ENCODE assay signal across 17 cellular contexts in genomic region chr17:31427684-31428083, GRCh38. TPM values are rescaled to one million over a fixed set of nuclear protein-coding genes. Genes with fewer than 3 reads are reported as not detected.
DNase-seq lines count a peak whose midpoint lies in the region; ATAC-seq and TF ChIP-seq lines count a peak whose summit lies in the region.
"Had no signal": no experiment of that assay in that cellular context is flagged by ENCODE, and none has a peak within 500 bp of the region (broad histone marks: within the 10 kb centered on the region; RNA-seq: fewer than 3 reads in every experiment).

No MANE protein-coding gene starts in this region.

- no peak overlapping the region for H3K4me3 Mint-ChIP-seq in endodermal cell
- H3K4me3 Mint-ChIP-seq: CD4-positive, alpha-beta T cell had no signal

- TF ChIP-seq POLR2A in thyroid gland (IDR thresholded peaks at IDR 0.05) (no peak), breast epithelium (IDR thresholded peaks at IDR 0.05) (no peak)

- H3K27me3 Mint-ChIP-seq in endodermal cell (ENCODE audit: insufficient read depth): peaks cover 5% of the 10 kb centered on the region

- no peak overlapping the region for H3K4me2 ChIP-seq in PC-3 (ENCODE audit: low read length)
- no peak overlapping the region for H3K4me2 ChIP-seq in MM.1S (ENCODE audit: low read depth, low read length)

- peaks cover 0 to 36% (median 26%) of the 10 kb centered on the region in 7 donors for H3K27me3 ChIP-seq in heart right ventricle
- H3K27me3 ChIP-seq in PC-3 (ENCODE audit: low read length): no peaks in the 10 kb centered on the region
- H3K27me3 ChIP-seq in endodermal cell (ENCODE audit: control insufficient read depth, insufficient read depth, low read length, poor library complexity, severe bottlenecking): no peaks in the 10 kb centered on the region
- H3K27me3 ChIP-seq in thyroid gland: no peaks in the 10 kb centered on the region
- no peaks in the 10 kb centered on the region for H3K27me3 ChIP-seq in MM.1S (replicated peaks; ENCODE audit: insufficient read depth, low read length)
- peaks cover 0 to 12% of the 10 kb centered on the region in 2 donors for H3K27me3 ChIP-seq in breast epithelium

- H3K4me1 Mint-ChIP-seq in endodermal cell: peaks cover 17% of the 10 kb centered on the region

- H3K4me1 ChIP-seq in heart right ventricle (peaks cover 2 to 18% (median 10%) of the 10 kb centered on the region in 9 donors), PC-3 (ENCODE audit: insufficient read depth, low read length) (no peaks in the 10 kb centered on the region), endodermal cell (ENCODE audit: control insufficient read depth, insufficient read depth, low read length) (peaks cover 9% of the 10 kb centered on the region), thyroid gland (peaks cover 13 to 22% of the 10 kb centered on the region in 2 donors), MM.1S (ENCODE audit: low read length) (peaks cover 3% of the 10 kb centered on the region; the same call in 1 of the 2 replicates), breast epithelium (no peaks in the 10 kb centered on the region)

- peaks cover 0 to 12% (median 0%) of the 10 kb centered on the region in 11 donors for H3K9me3 ChIP-seq in heart right ventricle
- H3K9me3 ChIP-seq in PC-3 (ENCODE audit: low read length): no peaks in the 10 kb centered on the region
- H3K9me3 ChIP-seq in endodermal cell (ENCODE audit: control insufficient read depth, low read length): no peaks in the 10 kb centered on the region
- H3K9me3 ChIP-seq in thyroid gland: no peaks in the 10 kb centered on the region
- H3K9me3 ChIP-seq in MM.1S (replicated peaks; ENCODE audit: insufficient read depth, low read length): no peaks in the 10 kb centered on the region
- peaks cover 0 to 7% of the 10 kb centered on the region in 2 donors for H3K9me3 ChIP-seq in breast epithelium

- H2AFZ ChIP-seq in PC-3 (ENCODE audit: low read length): no peak overlapping the region
- H2AFZ ChIP-seq in MM.1S (ENCODE audit: low read length): no peak overlapping the region

- ATAC-seq in heart right ventricle (peak in 6 of 8 donors; percentile 6 to 64 (median 33)), PC-3 (no peak), esophagus mucosa (no peak)
- ATAC-seq: K562 had no signal

- no peak overlapping the region for H3K27ac Mint-ChIP-seq in endodermal cell
- H3K27ac Mint-ChIP-seq: CD4-positive, alpha-beta T cell had no signal

- DNase-seq in heart right ventricle (no peak), cardiac septum (ENCODE audit: low spot score) (no peak), PC-3 (peak; percentile 4), endodermal cell (peak; percentile 41), thyroid gland (peak; percentile 37 to 60), MM.1S (no peak), breast epithelium (ENCODE audit: low spot score in 2 of 2) (no peak)
- DNase-seq: AML-193; CD4-positive, alpha-beta T cell; DMS79; GDM1; GOT3; NCI-H187 treated with DMSO at 0.1 percent for 48 hours; NCI-H446 treated with DMSO at 0.1 percent for 48 hours; NCI-H82 had no signal

- H3K27ac ChIP-seq in heart right ventricle (no peak overlapping the region), PC-3 (ENCODE audit: low read length) (no peak overlapping the region), endodermal cell (ENCODE audit: low read depth, low read length) (no peak overlapping the region), thyroid gland (peak overlapping the region in 1 of 3 donors; percentile 29), MM.1S (ENCODE audit: low read length) (no peak overlapping the region), breast epithelium (no peak overlapping the region)

- H3K36me3 ChIP-seq in heart right ventricle (no peaks in the 10 kb centered on the region), PC-3 (ENCODE audit: low read depth, low read length) (no peaks in the 10 kb centered on the region), endodermal cell (ENCODE audit: control insufficient read depth, insufficient read depth, low read length) (no peaks in the 10 kb centered on the region), thyroid gland (no peaks in the 10 kb centered on the region), MM.1S (replicated peaks; ENCODE audit: insufficient read depth, low read length) (no peaks in the 10 kb centered on the region), breast epithelium (no peaks in the 10 kb centered on the region)

- H3K9ac ChIP-seq in PC-3 (ENCODE audit: low read length) (no peak overlapping the region), endodermal cell (ENCODE audit: extremely low read depth, low read length, poor library complexity, severe bottlenecking) (no peak overlapping the region), MM.1S (ENCODE audit: low read length) (no peak overlapping the region)

- TF ChIP-seq CTCF in heart right ventricle (IDR thresholded peaks at IDR 0.05) (no peak), PC-3 (conservative IDR thresholded peaks at IDR 0.05; ENCODE audit: low read depth, low read length) (no peak), endodermal cell (conservative IDR thresholded peaks at IDR 0.05) (no peak), thyroid gland (IDR thresholded peaks at IDR 0.05) (peak in 2 of 6 experiments; percentile 11 to 20), MM.1S (IDR thresholded peaks at IDR 0.05; ENCODE audit: low read length) (no peak), breast epithelium (IDR thresholded peaks at IDR 0.05) (no peak)

- H3F3A ChIP-seq in PC-3 (ENCODE audit: low read length, unreplicated experiment) (no peaks in the 10 kb centered on the region), MM.1S (ENCODE audit: insufficient read depth, low read length) (no peaks in the 10 kb centered on the region)

- H4K20me1 ChIP-seq in PC-3 (ENCODE audit: low read length) (no peaks in the 10 kb centered on the region), MM.1S (ENCODE audit: insufficient read depth, low read length) (no peaks in the 10 kb centered on the region)

- H3K9me2 ChIP-seq in PC-3 (replicated peaks; ENCODE audit: low read length) (no peaks in the 10 kb centered on the region), MM.1S (replicated peaks; ENCODE audit: insufficient read depth, low read length) (no peaks in the 10 kb centered on the region)

- H3K9me3 Mint-ChIP-seq in endodermal cell: no peaks in the 10 kb centered on the region
- H3K9me3 Mint-ChIP-seq: CD4-positive, alpha-beta T cell had no signal

- H3K4me3 ChIP-seq in heart right ventricle (no peak overlapping the region), PC-3 (ENCODE audit: low read length) (no peak overlapping the region), endodermal cell (ENCODE audit: low read length) (no peak overlapping the region), thyroid gland (replicated peaks in 1 of 3) (no peak overlapping the region), MM.1S (ENCODE audit: low read length) (no peak overlapping the region), breast epithelium (no peak overlapping the region)
- H3K4me3 ChIP-seq: K562 had no signal

- H3K79me2 ChIP-seq in PC-3 (ENCODE audit: low read length) (no peaks in the 10 kb centered on the region), MM.1S (ENCODE audit: low read length) (no peaks in the 10 kb centered on the region)

- intact Hi-C loops in heart right ventricle (cut with DNase I): no loop called here
- intact Hi-C loops in cardiac septum (cut with DNase I): no loop called here
- intact Hi-C loops in PC-3 (cut with micrococcal nuclease): no loop called here
- intact Hi-C loops in thyroid gland (cut with DNase I): no loop called here
- intact Hi-C loops in breast epithelium (cut with DNase I; ENCODE audit: low total_unique reads): no loop called here

- no peaks in the 10 kb centered on the region for H3K36me3 Mint-ChIP-seq in endodermal cell (ENCODE audit: low read depth)

- 76 to 81% methylated on average over 4 of the region's 4 CpGs for WGBS in heart right ventricle, 2 donors
- WGBS in endodermal cell (ENCODE audit: insufficient coverage in 1 of 2, insufficient read length in 1 of 2), 2 experiments: 80 to 87% methylated on average over 1 to 4 of the region's 4 CpGs
- WGBS in thyroid gland, 2 donors: 83 to 100% methylated on average over 1 to 4 of the region's 4 CpGs

- POLR2A ChIA-PET in PC-3 (lab: Charles Lee; ENCODE audit: unreplicated experiment): no interaction called here

- no TSS peak for BruUV-seq in PC-3 (replicated peaks; lab: Mats Ljungman, UMichigan)

- CTCF ChIA-PET in PC-3 (lab: Charles Lee): no interaction called here

RNA-seq across cellular contexts. Expression of gene RAB11FIP4, which starts 36.2 kb away (rescaled TPM):
- 10 to 100 TPM in 5 of 10 donors, 1 to 10 TPM in 5; 4.8 to 13.9 (median 9.7) TPM for total RNA-seq in heart right ventricle
- polyA plus RNA-seq in heart right ventricle: 1 to 10 TPM; 1.6 to 1.7 TPM
- total RNA-seq in cardiac septum: 4.9 TPM
- total RNA-seq in PC-3 (2014; rRNA removed): 4.2 and 4.5 TPM in 2 replicates
- 10 to 100 TPM; 35.6 to 62.2 TPM for total RNA-seq in endodermal cell
- 12.5 TPM for polyA plus RNA-seq in endodermal cell (2013, experiment 1 of 2)
- 12.2 TPM for polyA plus RNA-seq in endodermal cell (2013, experiment 2 of 2)
- 10 to 100 TPM; 21.1 to 44.5 (median 24.9) TPM for total RNA-seq in thyroid gland
- 10.3 TPM for total RNA-seq in esophagus mucosa
- 10 to 100 TPM in 2 of 3 donors, 1 to 10 TPM in 1; 1.9 to 18.7 (median 11.8) TPM for total RNA-seq in breast epithelium

Comparison
In these comparisons a context has a peak if more than half of its experiments do, and no peak if none do; other contexts are left out.
1. ATAC-seq: peak in heart right ventricle (6 of 8); none in PC-3 (single experiment) and esophagus mucosa (single experiment).
2. DNase-seq: peak in PC-3 (single experiment), endodermal cell (single experiment) and thyroid gland (2 of 2); none in heart right ventricle (0 of 2), cardiac septum (single experiment), MM.1S (single experiment) and breast epithelium (0 of 2).